Comparison of ENCODE assay signal across 1 cellular context in genomic region chr18:42446195-42446594, GRCh38.
TF ChIP-seq lines count a peak whose summit lies in the region.

No MANE protein-coding gene starts in this region.

TF ChIP-seq in HepG2, 621 proteins besides CTCF, POLR2A, EP300 and RAD21 (continued from another document and continues in another):
- TF ChIP-seq ZUFSP (CRISPR knock-in tag; IDR thresholded peaks at IDR 0.05; ENCODE audit: borderline replicate concordance) (no peak), ZNF597 (CRISPR knock-in tag; IDR thresholded peaks at IDR 0.05) (no peak), RELA (CRISPR knock-in tag; IDR thresholded peaks at IDR 0.05) (no peak), RAD51 (IDR thresholded peaks at IDR 0.05; ENCODE audit: borderline replicate concordance) (no peak), FOXO1 (CRISPR knock-in tag; IDR thresholded peaks at IDR 0.05) (peak; percentile 68; the same call in 1 of the 2 replicates), EEA1 (CRISPR knock-in tag; IDR thresholded peaks at IDR 0.05; ENCODE audit: borderline replicate concordance) (no peak), SNAI1 (CRISPR knock-in tag; IDR thresholded peaks at IDR 0.05; ENCODE audit: borderline replicate concordance) (no peak), ZNF235 (CRISPR knock-in tag; IDR thresholded peaks at IDR 0.05; ENCODE audit: borderline replicate concordance) (no peak), ZMYM3 (CRISPR knock-in tag; IDR thresholded peaks at IDR 0.05) (no peak), KDM5A (IDR thresholded peaks at IDR 0.05; ENCODE audit: borderline replicate concordance, low read length) (no peak), MNT (IDR thresholded peaks at IDR 0.05) (no peak), ZNF549 (CRISPR knock-in tag; IDR thresholded peaks at IDR 0.05) (no peak), SMC3 (IDR thresholded peaks at IDR 0.05; ENCODE audit: low read length) (peak; percentile 30; the same call in 1 of the 2 replicates), ZKSCAN5 (CRISPR knock-in tag; IDR thresholded peaks at IDR 0.05) (0 out of 2 replicates have a peak, but pooled peaks have one; percentile 49), ZNF773 (CRISPR knock-in tag; IDR thresholded peaks at IDR 0.05; ENCODE audit: borderline replicate concordance) (no peak), HCFC1 (IDR thresholded peaks at IDR 0.05; ENCODE audit: low read depth, low read length) (no peak), ZNF574 (CRISPR knock-in tag; IDR thresholded peaks at IDR 0.05) (no peak), MXD4 (CRISPR knock-in tag; IDR thresholded peaks at IDR 0.05) (no peak), ZNF550 (CRISPR knock-in tag; IDR thresholded peaks at IDR 0.05; ENCODE audit: borderline replicate concordance) (no peak), TAF15 (IDR thresholded peaks at IDR 0.05; ENCODE audit: low read depth, low read length, poor library complexity, severe bottlenecking) (no peak), E2F5 (CRISPR knock-in tag; conservative IDR thresholded peaks at IDR 0.05) (no peak), GATAD2A (CRISPR knock-in tag; IDR thresholded peaks at IDR 0.05) (peak; percentile 78), ZNF143 (CRISPR knock-in tag; IDR thresholded peaks at IDR 0.05) (no peak), RNF2 (conservative IDR thresholded peaks at IDR 0.05; ENCODE audit: low read depth) (no peak), DZIP1 (CRISPR knock-in tag; IDR thresholded peaks at IDR 0.05) (no peak), ZNF510 (CRISPR knock-in tag; IDR thresholded peaks at IDR 0.05; ENCODE audit: low read depth) (no peak), DPF2 (CRISPR knock-in tag; IDR thresholded peaks at IDR 0.05; ENCODE audit: borderline replicate concordance, low read depth) (peak; percentile 69; the same call in 1 of the 2 replicates), ZEB1 (IDR thresholded peaks at IDR 0.05; ENCODE audit: insufficient replicate concordance, low read depth) (no peak), DBP (CRISPR knock-in tag; IDR thresholded peaks at IDR 0.05; ENCODE audit: not compliant biosample characterization) (no peak), TBX2 (CRISPR knock-in tag; IDR thresholded peaks at IDR 0.05; ENCODE audit: borderline replicate concordance) (no peak; the same call in 1 of the 2 replicates), ZSCAN22 (CRISPR knock-in tag; IDR thresholded peaks at IDR 0.05) (no peak), FOXC1 (CRISPR knock-in tag; IDR thresholded peaks at IDR 0.05; ENCODE audit: borderline replicate concordance) (no peak), MTF1 (CRISPR knock-in tag; IDR thresholded peaks at IDR 0.05) (no peak), FOXO4 (CRISPR knock-in tag; conservative IDR thresholded peaks at IDR 0.05) (no peak), MBD4 (IDR thresholded peaks at IDR 0.05; ENCODE audit: borderline replicate concordance, low read length) (no peak), MTA3 (CRISPR knock-in tag; IDR thresholded peaks at IDR 0.05) (no peak), TGIF2 (CRISPR knock-in tag; IDR thresholded peaks at IDR 0.05) (no peak), SP2 (CRISPR knock-in tag; IDR thresholded peaks at IDR 0.05) (no peak), ZHX1 (CRISPR knock-in tag; IDR thresholded peaks at IDR 0.05; ENCODE audit: low read depth) (no peak), NAIF1 (CRISPR knock-in tag; IDR thresholded peaks at IDR 0.05; ENCODE audit: borderline replicate concordance) (no peak), HNF4A (CRISPR knock-in tag; IDR thresholded peaks at IDR 0.05) (peak; percentile 71), PHF5A (CRISPR knock-in tag; IDR thresholded peaks at IDR 0.05; ENCODE audit: low read depth, unreplicated experiment) (no peak), NFRKB (IDR thresholded peaks at IDR 0.05) (no peak), STAT6 (CRISPR knock-in tag; IDR thresholded peaks at IDR 0.05; ENCODE audit: borderline replicate concordance) (no peak), ZNF431 (CRISPR knock-in tag; IDR thresholded peaks at IDR 0.05; ENCODE audit: borderline replicate concordance, low read depth) (no peak), ZNF17 (CRISPR knock-in tag; IDR thresholded peaks at IDR 0.05) (no peak), ZNF772 (CRISPR knock-in tag; IDR thresholded peaks at IDR 0.05) (no peak), ZNF333 (CRISPR knock-in tag; IDR thresholded peaks at IDR 0.05; ENCODE audit: borderline replicate concordance) (no peak)
